10 cellular contexts compared by ENCODE assay signal in the genomic region with DNA sequence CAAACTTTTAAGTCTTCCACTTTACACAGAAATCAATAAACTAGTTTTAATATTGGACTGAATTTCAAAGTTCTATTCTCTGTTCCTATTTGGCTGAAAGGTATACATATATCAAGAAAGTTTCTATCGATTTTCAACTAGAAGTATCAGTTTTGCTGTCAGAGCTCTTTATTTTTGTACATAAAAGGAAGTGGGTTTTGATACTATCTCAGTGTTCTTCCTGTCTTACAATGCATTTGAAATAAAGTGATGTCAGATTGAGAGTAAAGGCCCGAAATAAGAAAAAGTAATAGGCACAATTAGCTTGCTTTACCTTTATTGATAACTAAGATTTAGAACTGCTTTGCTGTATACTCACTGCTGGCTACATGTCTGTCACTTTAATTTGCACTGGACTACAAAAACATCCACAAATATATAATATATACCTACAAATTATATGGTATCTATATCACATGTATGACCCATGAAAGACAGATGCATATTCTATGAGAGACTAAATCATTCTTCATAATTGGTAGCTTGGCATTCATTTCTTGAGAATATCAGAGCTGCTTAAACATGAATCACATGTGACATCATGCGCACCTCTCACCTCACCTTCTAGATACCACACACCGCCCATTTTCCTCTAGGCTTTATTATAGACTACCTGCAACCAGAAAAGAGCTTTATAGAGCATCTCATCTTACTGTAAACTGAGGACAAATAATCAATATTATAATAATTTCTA.
DNase-seq lines count a peak whose midpoint lies in the region; ATAC-seq, FAIRE-seq and TF ChIP-seq lines count a peak whose summit lies in the region.
"Had no signal": no experiment of that assay in that cellular context is flagged by ENCODE, and none has a peak within 500 bp of the region (broad histone marks: within the 10 kb centered on the region; RNA-seq: fewer than 3 reads in every experiment).

No MANE protein-coding gene starts in this region.

- no peak for TF ChIP-seq EP300 in K562 (IDR thresholded peaks at IDR 0.05; ENCODE audit: low read length)

- H3K36me3 ChIP-seq in Caco-2 (ENCODE audit: control insufficient read depth, insufficient read depth, low read length) (no peaks in the 10 kb centered on the region), K562 (ENCODE audit: control insufficient read depth, insufficient read depth, low read length) (peaks cover 52% of the 10 kb centered on the region; the same call in 2 of the 3 replicates), colonic mucosa (no peaks in the 10 kb centered on the region)

- in situ Hi-C loops in K562 (cut with MboI) = no loop called here

- no peak for TF ChIP-seq RAD21 in K562 (CRISPR knock-in tag; conservative IDR thresholded peaks at IDR 0.05 in 1 of 2, IDR thresholded peaks at IDR 0.05 in 1 of 2)

- BruUV-seq in Caco-2 (replicated peaks; lab: Mats Ljungman, UMichigan) (TSS peak; percentile 2), K562 (replicated peaks; lab: Mats Ljungman, UMichigan) (no TSS peak)

- H2AFZ ChIP-seq in K562 (ENCODE audit: low read depth, low read length) = no peak overlapping the region

- intact Hi-C loops in Caco-2 (cut with micrococcal nuclease; ENCODE audit: unreplicated experiment) (no loop called here), K562 (cut with micrococcal nuclease) (no loop called here), colonic mucosa (cut with DNase I) (no loop called here)

- H3K36me3 Mint-ChIP-seq in Caco-2 (ENCODE audit: insufficient read depth, unreplicated experiment) = peaks cover 54% of the 10 kb centered on the region

- no peaks in the 10 kb centered on the region for H3K9me1 ChIP-seq in K562 (ENCODE audit: control insufficient read depth, insufficient read depth, low read length)

- no peaks in the 10 kb centered on the region for H3K4me1 Mint-ChIP-seq in Caco-2 (ENCODE audit: low read depth, unreplicated experiment)

- H3K4me1 ChIP-seq in Caco-2 (0 out of 2 replicates have a peak, but pooled peaks cover 3% of the 10 kb centered on the region), K562 (replicated peaks in 1 of 2; ENCODE audit: control insufficient read depth in 2 of 2, insufficient read depth in 2 of 2, low read length in 2 of 2) (no peaks in the 10 kb centered on the region; a peak in 1 of 5 replicates), colonic mucosa (no peaks in the 10 kb centered on the region)

- peaks cover 9% of the 10 kb centered on the region for H3K79me2 ChIP-seq in K562 (ENCODE audit: control insufficient read depth, insufficient read depth, low read length)

- DNase-seq in Caco-2 (no peak), KG1 (lab: John Stamatoyannopoulos, UW) (peak; percentile 6), K562 (ENCODE audit: extremely low read depth in 1 of 4, low spot score in 3 of 4) (no peak), colonic mucosa (no peak), activated gamma-delta T cell (lab: John Stamatoyannopoulos, UW) (no peak), DMS53 treated with DMSO at 0.1 percent for 48 hours (lab: John Stamatoyannopoulos, UW; ENCODE audit: unreplicated experiment) (no peak)
- DNase-seq: NCI-H1417 treated with DMSO at 0.1 percent for 48 hours had no signal

- no peaks in the 10 kb centered on the region for H3K27me3 ChIP-seq in Caco-2 (replicated peaks; ENCODE audit: control insufficient read depth, insufficient read depth, low read length)
- no peaks in the 10 kb centered on the region for H3K27me3 ChIP-seq in K562 (ENCODE audit: control insufficient read depth in 2 of 2, insufficient read depth in 2 of 2, low read length in 2 of 2)
- no peaks in the 10 kb centered on the region for H3K27me3 ChIP-seq in colonic mucosa

- WGBS in K562 (ENCODE audit: insufficient coverage, low coverage, missing lambda C conversion rate) = 60% methylated on average over 4 of the region's 4 CpGs

- no peak for TF ChIP-seq CTCF in Caco-2 (IDR thresholded peaks at IDR 0.05; ENCODE audit: insufficient read depth in 1 of 2, low read depth in 1 of 2, low read length in 1 of 2, severe bottlenecking in 1 of 2, unreplicated experiment in 1 of 2)
- TF ChIP-seq CTCF in K562 (IDR thresholded peaks at IDR 0.05 in 2 of 3, conservative IDR thresholded peaks at IDR 0.05 in 1 of 3; ENCODE audit: insufficient read depth in 2 of 3, low read depth in 1 of 3, low read length in 3 of 3) = no peak
- no peak for TF ChIP-seq CTCF in colonic mucosa (IDR thresholded peaks at IDR 0.05)

- no peak overlapping the region for H3K27ac Mint-ChIP-seq in Caco-2 (ENCODE audit: unreplicated experiment)

- no peaks in the 10 kb centered on the region for H4K20me1 ChIP-seq in K562 (replicated peaks; ENCODE audit: control insufficient read depth, insufficient read depth, low read length)

- CTCF ChIA-PET in Caco-2 (lab: Charles Lee) = no interaction called here
- CTCF ChIA-PET in K562 (lab: Yijun Ruan, JAX; ENCODE audit: low intra/inter-chr PET ratio) = no interaction called here

- no peak overlapping the region for H3K4me3 ChIP-seq in Caco-2 (ENCODE audit: low read depth, low read length)
- no peak overlapping the region for H3K4me3 ChIP-seq in K562
- no peak overlapping the region for H3K4me3 ChIP-seq in colonic mucosa

- FAIRE-seq in K562 (lab: Jason Lieb, UNC) = peak; percentile 6

- TF ChIP-seq POLR2A in K562 (conservative IDR thresholded peaks at IDR 0.05) = no peak

- H3K4me2 ChIP-seq in K562 (ENCODE audit: insufficient read depth, low read length) = no peak overlapping the region

- H3K9me3 ChIP-seq in Caco-2 (no peaks in the 10 kb centered on the region), K562 (replicated peaks; ENCODE audit: control insufficient read depth, insufficient read depth, low read depth, low read length) (no peaks in the 10 kb centered on the region), colonic mucosa (no peaks in the 10 kb centered on the region)

- POLR2A ChIA-PET in Caco-2 (lab: Charles Lee) (no interaction called here), K562 (lab: Yijun Ruan, JAX) (interaction anchor here (0.6 to 1.2 kb wide), 4 partner anchors 15 to 189 kb away, joined by 3 to 5 read pairs (median 4); no protein-coding TSS in a partner anchor)

- no peaks in the 10 kb centered on the region for H3K9me3 Mint-ChIP-seq in Caco-2 (ENCODE audit: unreplicated experiment)

- H3K27ac ChIP-seq in K562 (ENCODE audit: extremely low read depth, low read depth, low read length) (peak overlapping the region; percentile 37; the same call in 1 of the 3 replicates), colonic mucosa (no peak overlapping the region)

- no peaks in the 10 kb centered on the region for H3K27me3 Mint-ChIP-seq in Caco-2 (ENCODE audit: insufficient read depth, unreplicated experiment)

- H3K9ac ChIP-seq in K562 (ENCODE audit: insufficient read depth in 1 of 2, low read depth in 2 of 2, low read length in 2 of 2) (no peak overlapping the region), colonic mucosa (ENCODE audit: low read depth in 2 of 2, low read length in 2 of 2) (no peak overlapping the region)

- no peak overlapping the region for H3K4me3 Mint-ChIP-seq in Caco-2 (ENCODE audit: unreplicated experiment)

- ATAC-seq in GM19035 (IDR thresholded peaks at IDR 0.05; ENCODE audit: unreplicated experiment) = peak; percentile 67
- no peak for ATAC-seq in K562
- ATAC-seq in GM21526 (IDR thresholded peaks at IDR 0.05; ENCODE audit: low FRiP score, unreplicated experiment) = no peak
- ATAC-seq: SK-N-SH treated with all-trans-retinoic acid at 6 μM for 48 hours had no signal

TF ChIP-seq in K562, 482 proteins besides CTCF, POLR2A, EP300 and RAD21:
- TF ChIP-seq ETV1 (tag; conservative IDR thresholded peaks at IDR 0.05; ENCODE audit: low read depth) (peak; percentile 56), GABPA (tag; conservative IDR thresholded peaks at IDR 0.05; ENCODE audit: low read depth) (peak; percentile 40; the same call in 1 of the 2 replicates), CBX8 (IDR thresholded peaks at IDR 0.05; ENCODE audit: borderline replicate concordance, extremely low read depth, low read depth, low read length, poor library complexity, severe bottlenecking) (no peak), SPI1 (IDR thresholded peaks at IDR 0.05; ENCODE audit: borderline replicate concordance, low read depth, low read length) (0 out of 2 replicates have a peak, but pooled peaks have one; percentile 49)
